8 cellular contexts compared by ENCODE assay signal in the genomic region with DNA sequence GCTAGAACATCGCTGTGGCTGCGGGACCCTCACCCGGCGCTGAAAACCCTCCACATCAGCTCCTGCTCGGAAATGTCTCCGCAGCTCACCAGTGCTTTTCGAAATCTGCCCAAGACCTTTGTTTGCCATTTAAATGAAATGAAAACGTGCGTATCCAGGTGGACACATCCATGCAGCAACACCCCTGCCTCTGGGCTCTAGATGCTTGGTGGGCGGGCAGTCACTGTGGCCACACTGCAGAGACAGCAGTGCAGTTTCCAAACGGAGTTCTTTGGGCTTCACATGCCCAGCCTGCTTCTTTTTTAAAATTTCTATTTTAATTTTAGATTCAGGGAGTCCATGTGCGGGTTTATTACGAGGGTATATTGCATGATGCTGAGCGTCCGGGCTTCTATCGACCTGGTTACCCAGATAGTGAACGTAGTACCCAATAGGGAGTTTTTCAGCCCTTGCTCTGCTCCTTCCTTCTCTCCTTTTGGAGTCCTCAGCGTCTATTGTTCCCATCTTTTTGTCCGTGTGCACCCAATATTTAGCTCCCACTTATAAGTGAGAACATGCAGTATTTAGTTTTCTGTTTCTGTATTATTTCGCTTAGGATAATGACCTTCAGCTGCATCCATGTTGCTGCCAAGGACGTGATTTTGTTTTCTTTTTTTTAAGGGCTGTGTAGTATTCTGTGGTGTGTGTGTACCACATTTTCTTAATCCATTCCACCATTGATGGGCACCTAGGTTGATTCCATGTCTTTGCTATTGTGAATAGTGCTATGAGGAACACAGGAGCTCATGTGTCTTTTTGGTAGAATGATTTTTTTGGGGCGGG. TPM values are rescaled to one million over a fixed set of nuclear protein-coding genes. Genes with fewer than 3 reads are reported as not detected.
DNase-seq lines count a peak whose midpoint lies in the region; ATAC-seq, FAIRE-seq and TF ChIP-seq lines count a peak whose summit lies in the region.

No MANE protein-coding gene starts in this region.

- peaks cover 37% of the 10 kb centered on the region for H3K23me2 ChIP-seq in H9 (ENCODE audit: insufficient read length, low read depth, low read length, poor library complexity, severe bottlenecking)

- H3K4ac ChIP-seq in H9 (ENCODE audit: low read depth, low read length): no peak overlapping the region

- H3K9ac ChIP-seq in H9 (ENCODE audit: extremely low read depth, insufficient read length, low read length) (peak overlapping the region; percentile 57), skeletal muscle satellite cell (ENCODE audit: low read depth, low read length) (peak overlapping the region; percentile 62)

- DNase-seq in H9 (no peak), Panc1 (ENCODE audit: low read depth, low spot score) (no peak), right cardiac atrium (no peak), GM19239 (ENCODE audit: insufficient read length, low spot score) (no peak), cerebellar nuclear complex (lab: John Stamatoyannopoulos, UW) (no peak), CD1c-positive myeloid dendritic cell (ENCODE audit: extremely low spot score) (no peak)

- no peaks in the 10 kb centered on the region for H3K79me1 ChIP-seq in H9 (ENCODE audit: insufficient read depth, low read depth, low read length, poor library complexity, severe bottlenecking)

- H4K91ac ChIP-seq in H9 (ENCODE audit: insufficient read length, low read depth, low read length): no peak overlapping the region

- no peak for FAIRE-seq in GM19239 (lab: Jason Lieb, UNC)

- H3K27me3 ChIP-seq in H9 (ENCODE audit: insufficient read depth, low read length): no peaks in the 10 kb centered on the region; the same call in 1 of the 2 replicates
- peaks cover 6% of the 10 kb centered on the region for H3K27me3 ChIP-seq in Panc1 (ENCODE audit: control insufficient read depth, insufficient read depth, low read length)
- H3K27me3 ChIP-seq in right cardiac atrium (ENCODE audit: control insufficient read depth, insufficient read depth): no peaks in the 10 kb centered on the region
- H3K27me3 ChIP-seq in skeletal muscle satellite cell (ENCODE audit: control insufficient read depth, insufficient read depth, low read length): peaks cover 81% of the 10 kb centered on the region

- no peak overlapping the region for H2AK5ac ChIP-seq in H9 (ENCODE audit: insufficient read length, low read length)

- H3K4me1 ChIP-seq in H9 (ENCODE audit: insufficient read depth, low read length) (peaks cover 11% of the 10 kb centered on the region; the same call in 1 of the 2 replicates), Panc1 (ENCODE audit: control insufficient read depth, insufficient read depth, low read length) (peaks cover 9% of the 10 kb centered on the region), right cardiac atrium (ENCODE audit: control insufficient read depth, insufficient read depth, low read length) (peaks cover 6% of the 10 kb centered on the region), skeletal muscle satellite cell (ENCODE audit: control insufficient read depth, insufficient read depth, low read length) (peaks cover 35% of the 10 kb centered on the region)

- H3K4me2 ChIP-seq in H9 (ENCODE audit: insufficient read depth, insufficient read length, low read length) (peak overlapping the region; percentile 67), skeletal muscle satellite cell (ENCODE audit: low read length) (peak overlapping the region; percentile 83)

- peak overlapping the region; percentile 75 to 92 for H3K4me3 Mint-ChIP-seq in H9

- peaks cover 0 to 2% of the 10 kb centered on the region in 2 experiments; a peak in 1 of 5 replicates for H3K9me3 Mint-ChIP-seq in H9

- H3K56ac ChIP-seq in H9 (ENCODE audit: insufficient read length, low read depth, low read length): no peak overlapping the region

- in situ Hi-C loops in Panc1 (cut with HindIII; ENCODE audit: low pct_unique_long_range_greater_than_20kb, low sequenced_read_pairs): no loop called here

- peak overlapping the region in 1 of 3 experiments; percentile 78; a peak in 3 of 7 replicates for H3K27ac Mint-ChIP-seq in H9

- H3K9me3 ChIP-seq in H9 (ENCODE audit: control insufficient read depth, low read depth, low read length) (no peaks in the 10 kb centered on the region), Panc1 (ENCODE audit: control insufficient read depth, insufficient read depth, low read depth, low read length) (no peaks in the 10 kb centered on the region), right cardiac atrium (ENCODE audit: control insufficient read depth, low read length) (no peaks in the 10 kb centered on the region), skeletal muscle satellite cell (replicated peaks; ENCODE audit: low read length) (no peaks in the 10 kb centered on the region)

- intact Hi-C loops in Panc1 (cut with micrococcal nuclease; ENCODE audit: unreplicated experiment): loop anchor here (10.0 kb wide), 1 partner anchor 67 kb away; no protein-coding TSS in a partner anchor
- intact Hi-C loops in right cardiac atrium (cut with DNase I): loop anchor here in 1 of 4 donors (5.0 kb wide), 1 partner anchor 70 kb away; no protein-coding TSS in a partner anchor

- H3K36me3 ChIP-seq in Panc1 (ENCODE audit: control insufficient read depth, insufficient read depth, low read length) (no peaks in the 10 kb centered on the region), skeletal muscle satellite cell (ENCODE audit: insufficient read depth, low read length) (no peaks in the 10 kb centered on the region)

- peaks cover 48 to 49% of the 10 kb centered on the region in 2 experiments for H3K4me1 Mint-ChIP-seq in H9

- no peak overlapping the region for H2BK120ac ChIP-seq in H9 (ENCODE audit: low read depth, low read length, poor library complexity, severe bottlenecking)

- no peak overlapping the region for H3K23ac ChIP-seq in H9 (ENCODE audit: insufficient read length, low read depth, low read length)

- H3K27ac ChIP-seq in H9 (ENCODE audit: insufficient read length, low read depth, low read length): no peak overlapping the region
- no peak overlapping the region for H3K27ac ChIP-seq in Panc1 (ENCODE audit: low read length)
- no peak overlapping the region for H3K27ac ChIP-seq in right cardiac atrium (ENCODE audit: low read length)

- H3K4me3 ChIP-seq in Panc1 (ENCODE audit: low read depth in 2 of 2, low read length in 2 of 2) (peak overlapping the region; percentile 61 to 78), right cardiac atrium (ENCODE audit: low read length) (peak overlapping the region; percentile 83), skeletal muscle satellite cell (ENCODE audit: low read length) (peak overlapping the region; percentile 67)

- no peaks in the 10 kb centered on the region for H4K20me1 ChIP-seq in H9 (ENCODE audit: control insufficient read depth, insufficient read depth, insufficient read length)

- POLR2A ChIA-PET in Panc1 (lab: Charles Lee): no interaction called here

- H2AFZ ChIP-seq in H9 (ENCODE audit: low read length): no peak overlapping the region

- 0 out of 2 replicates have a peak overlapping the region, but pooled peaks have one; percentile 60 for H3K14ac ChIP-seq in H9 (ENCODE audit: insufficient read depth, low read length)

- no CpG with 5 or more reads among the region's 22 CpGs for WGBS in H9 (ENCODE audit: extremely low coverage, insufficient read length, low lambda C conversion rate)
- WGBS in right cardiac atrium: 25% methylated on average over 22 of the region's 22 CpGs

- ATAC-seq in Panc1 (no peak), right cardiac atrium (no peak), HG02571 (IDR thresholded peaks at IDR 0.05; ENCODE audit: unreplicated experiment) (no peak)

- no peak overlapping the region for H3T11ph ChIP-seq in H9 (ENCODE audit: low read length)

- H4K5ac ChIP-seq in H9 (ENCODE audit: insufficient read length, low read depth, low read length): no peak overlapping the region

- no peaks in the 10 kb centered on the region; a peak in 1 of 7 replicates for H3K36me3 Mint-ChIP-seq in H9 (ENCODE audit: insufficient read depth in 1 of 3, low read depth in 3 of 3)

- CTCF ChIA-PET in Panc1 (lab: Charles Lee): no interaction called here

- H2BK12ac ChIP-seq in H9 (ENCODE audit: insufficient read length, low read depth, low read length): no peak overlapping the region

- peaks cover 2% of the 10 kb centered on the region; the same call in 1 of the 2 replicates for H3K79me2 ChIP-seq in H9 (ENCODE audit: insufficient read depth, low read length)

- H2BK15ac ChIP-seq in H9 (ENCODE audit: low read depth, low read length): no peak overlapping the region

- no peak overlapping the region for H3K18ac ChIP-seq in H9 (ENCODE audit: insufficient read length, low read depth, low read length)

- no peak overlapping the region for H2BK5ac ChIP-seq in H9 (ENCODE audit: insufficient read length, low read length)

- peaks cover 43% of the 10 kb centered on the region for H3K27me3 Mint-ChIP-seq in H9 (ENCODE audit: low read depth)

- H4K8ac ChIP-seq in H9 (replicated peaks; ENCODE audit: insufficient read length, low read depth, low read length): no peak overlapping the region

- no TSS peak for BruUV-seq in Panc1 (replicated peaks; lab: Mats Ljungman, UMichigan)

- no peak overlapping the region for H2BK20ac ChIP-seq in H9 (ENCODE audit: low read depth, low read length, poor library complexity, severe bottlenecking)

- TF ChIP-seq CTCF in H9 (conservative IDR thresholded peaks at IDR 0.05): no peak
- TF ChIP-seq CTCF in Panc1 (IDR thresholded peaks at IDR 0.05): no peak

RNA-seq across cellular contexts. Expression of a gene that starts 4.8 kb away (rescaled TPM):
- 317 and 320 TPM in 2 replicates for total RNA-seq in H9 (2021)
- 22.7 TPM for total RNA-seq in Panc1 (2021; ENCODE audit: unreplicated experiment)
- 43.9 TPM for polyA plus RNA-seq in Panc1 (2012; ENCODE audit: insufficient read length)
- total RNA-seq in right cardiac atrium: 1 to 10 TPM; 1.4 to 3.2 (median 1.8) TPM
- polyA plus RNA-seq in right cardiac atrium: 4.7 TPM
- 6.3 and 7.6 TPM in 2 replicates for total RNA-seq in skeletal muscle satellite cell (2012; rRNA removed)

RNA-seq across cellular contexts. Expression of a gene that starts 26.5 kb away (rescaled TPM):
- total RNA-seq in H9 (2021) (27.3 and 29.3 TPM in 2 replicates), Panc1 (2021; ENCODE audit: unreplicated experiment) (27.0 TPM), right cardiac atrium (10 to 100 TPM in 2 of 4 donors, 1 to 10 TPM in 2; 7.9 to 10.7 (median 9.9) TPM)
- 56.3 TPM for polyA plus RNA-seq in Panc1 (2012; ENCODE audit: insufficient read length)
- polyA plus RNA-seq in right cardiac atrium: 16.7 TPM
- 24.0 and 35.2 TPM in 2 replicates for total RNA-seq in skeletal muscle satellite cell (2012; rRNA removed)

Comparison
In these comparisons a context has a peak if more than half of its experiments do, and no peak if none do; other contexts are left out.
1. RNA of a gene that starts 4.8 kb away (total RNA-seq): 317 to 320 TPM in H9; 22.7 TPM in Panc1 (single experiment) and 1.4 to 3.2 TPM in right cardiac atrium; every median in the first group is over 10 times any median in the second.
2. Peak in every context shown above with its lines, with median percentiles within 50 percentile points of each other: H3K4me3 ChIP-seq.